16 cellular contexts compared by ENCODE assay signal in genomic region chr1:109969430-109969829, GRCh38. TPM values are rescaled to one million over a fixed set of nuclear protein-coding genes. Genes with fewer than 3 reads are reported as not detected.
DNase-seq lines count a peak whose midpoint lies in the region; ATAC-seq, FAIRE-seq and TF ChIP-seq lines count a peak whose summit lies in the region.
"Had no signal": no experiment of that assay in that cellular context is flagged by ENCODE, and none has a peak within 500 bp of the region (broad histone marks: within the 10 kb centered on the region; RNA-seq: fewer than 3 reads in every experiment).

No MANE protein-coding gene starts in this region.

- H3K9me3 Mint-ChIP-seq in memory B cell = peaks cover 4% of the 10 kb centered on the region
- H3K9me3 Mint-ChIP-seq: activated CD4-positive, alpha-beta memory T cell treated with anti-CD3 and anti-CD28 coated beads, Interleukin-2, amount 10 ng/mL, durations not matched to agents 7 days and 5 days; stimulated activated naive CD8-positive, alpha-beta T cell treated with anti-CD3 and anti-CD28 coated beads, Interleukin-15, Interleukin-2, amounts not matched to agents 100 ng/mL and 50 ng/mL, for 24 hours had no signal

- no peak for TF ChIP-seq CTCF in GM12878 (IDR thresholded peaks at IDR 0.05 in 2 of 3, conservative IDR thresholded peaks at IDR 0.05 in 1 of 3; ENCODE audit: control insufficient read depth in 2 of 3, extremely low read depth in 1 of 3, insufficient read depth in 1 of 3, low read depth in 3 of 3, low read length in 3 of 3)

- TF ChIP-seq POLR2A in GM12878 (IDR thresholded peaks at IDR 0.05; ENCODE audit: low read depth, low read length) = no peak

- 67% methylated on average over 3 of the region's 3 CpGs for WGBS in GM12878 (ENCODE audit: insufficient coverage, insufficient replicate concordance, low lambda C conversion rate, missing lambda C conversion rate)

- no peak for TF ChIP-seq RAD21 in GM12878 (IDR thresholded peaks at IDR 0.05; ENCODE audit: insufficient read depth, low read depth, low read length)

- H3K27ac Mint-ChIP-seq in memory B cell = no peak overlapping the region
- H3K27ac Mint-ChIP-seq: activated CD4-positive, alpha-beta memory T cell treated with anti-CD3 and anti-CD28 coated beads, Interleukin-2, amount 10 ng/mL, durations not matched to agents 7 days and 5 days; activated naive CD8-positive, alpha-beta T cell; stimulated activated naive CD8-positive, alpha-beta T cell treated with anti-CD3 and anti-CD28 coated beads, Interleukin-15, Interleukin-2, amounts not matched to agents 100 ng/mL and 50 ng/mL, for 24 hours; T-cell had no signal

- DNase-seq in ELR (ENCODE audit: low read depth) (peak; percentile 77), LHCN-M2 (ENCODE audit: low read depth) (peak; percentile 71), GM12878 (ENCODE audit: low read depth, low spot score) (no peak), memory B cell (ENCODE audit: low spot score in 2 of 2) (no peak), OCI-M2 (lab: John Stamatoyannopoulos, UW; ENCODE audit: unreplicated experiment) (no peak)
- no peak for DNase-seq in stimulated activated CD4-positive, alpha-beta T cell treated with anti-CD3 and anti-CD28 coated beads, Interleukin-2, amount 100 ng/mL, for 24 hours
- DNase-seq: activated CD4-positive, alpha-beta memory T cell treated with anti-CD3 and anti-CD28 coated beads, Interleukin-2, amount 10 ng/mL, durations not matched to agents 7 days and 5 days; Calu3; heart right ventricle; lower lobe of right lung; NCI-H774; T-cell had no signal

- H3K79me2 ChIP-seq in GM12878 (ENCODE audit: control insufficient read depth, insufficient read depth, low read length) = no peaks in the 10 kb centered on the region

- SMC1A ChIA-PET in GM12878 (lab: Charles Lee; ENCODE audit: uncharacterized antibody, unreplicated experiment) = interaction anchor here (0.7 to 0.9 kb wide), 2 partner anchors 152 to 196 kb away, joined by 3 to 5 read pairs; no protein-coding TSS in a partner anchor

- CTCF ChIA-PET in GM12878 (lab: Yijun Ruan, JAX) = interaction anchor here (1.2 to 1.7 kb wide), 2 partner anchors 15 to 329 kb away, joined by 5 to 9 read pairs; partner anchors contain the start of gene AHCYL1

- no peaks in the 10 kb centered on the region for H3K27me3 Mint-ChIP-seq in memory B cell
- H3K27me3 Mint-ChIP-seq: activated naive CD8-positive, alpha-beta T cell; T-cell had no signal

- H3K27ac ChIP-seq in GM12878 (ENCODE audit: control insufficient read depth, insufficient read depth) = no peak overlapping the region
- H3K27ac ChIP-seq: heart right ventricle, lower lobe of right lung had no signal

- ATAC-seq in GM12878 (peak; percentile 79), memory B cell (ENCODE audit: low read depth) (peak; percentile 86), HG02938 (IDR thresholded peaks at IDR 0.05; ENCODE audit: unreplicated experiment) (no peak), HG02642 (IDR thresholded peaks at IDR 0.05; ENCODE audit: poor library complexity, unreplicated experiment) (no peak)
- ATAC-seq: heart right ventricle, lower lobe of right lung, T-cell had no signal

- FAIRE-seq in GM12878 (lab: Jason Lieb, UNC) = no peak

- TF ChIP-seq EP300 in GM12878 (IDR thresholded peaks at IDR 0.05; ENCODE audit: borderline replicate concordance in 1 of 2, control insufficient read depth in 1 of 2, low read depth in 2 of 2, low read length in 2 of 2) = no peak

- no peak overlapping the region for H3K4me3 ChIP-seq in GM12878
- H3K4me3 ChIP-seq: heart right ventricle, lower lobe of right lung had no signal

- H3K27me3 ChIP-seq in GM12878 (replicated peaks in 1 of 2; ENCODE audit: control insufficient read depth in 2 of 2, insufficient read depth in 2 of 2, low read length in 1 of 2) = no peaks in the 10 kb centered on the region
- H3K27me3 ChIP-seq: heart right ventricle had no signal

- no peak overlapping the region for H3K4me2 ChIP-seq in GM12878 (ENCODE audit: control insufficient read depth, insufficient read depth)

- no peak overlapping the region for H3K4me3 Mint-ChIP-seq in memory B cell
- H3K4me3 Mint-ChIP-seq: activated CD4-positive, alpha-beta memory T cell treated with anti-CD3 and anti-CD28 coated beads, Interleukin-2, amount 10 ng/mL, durations not matched to agents 7 days and 5 days; activated naive CD8-positive, alpha-beta T cell; stimulated activated naive CD8-positive, alpha-beta T cell treated with anti-CD3 and anti-CD28 coated beads, Interleukin-15, Interleukin-2, amounts not matched to agents 100 ng/mL and 50 ng/mL, for 24 hours; T-cell had no signal

- H3K4me1 ChIP-seq in GM12878 (ENCODE audit: control insufficient read depth, insufficient read depth, low read length) = no peaks in the 10 kb centered on the region
- H3K4me1 ChIP-seq: lower lobe of right lung had no signal

- no peaks in the 10 kb centered on the region for H3K4me1 Mint-ChIP-seq in memory B cell
- H3K4me1 Mint-ChIP-seq: activated CD4-positive, alpha-beta memory T cell treated with anti-CD3 and anti-CD28 coated beads, Interleukin-2, amount 10 ng/mL, durations not matched to agents 7 days and 5 days; T-cell had no signal

- H3K36me3 Mint-ChIP-seq in memory B cell = no peaks in the 10 kb centered on the region
- H3K36me3 Mint-ChIP-seq: activated naive CD8-positive, alpha-beta T cell; T-cell had no signal

- no peak overlapping the region for H3K9ac ChIP-seq in GM12878 (ENCODE audit: control insufficient read depth, insufficient read depth, low read length)

- H2AFZ ChIP-seq in GM12878 (ENCODE audit: control insufficient read depth, low read depth, low read length) = no peak overlapping the region

- H4K20me1 ChIP-seq in GM12878 (ENCODE audit: control insufficient read depth, insufficient read depth) = no peaks in the 10 kb centered on the region

- intact Hi-C loops in GM12878 (cut with micrococcal nuclease; ENCODE audit: unreplicated experiment) = no loop called here

- POLR2A ChIA-PET in GM12878 (lab: Charles Lee) = no interaction called here

- RAD21 ChIA-PET in GM12878 (lab: Charles Lee; ENCODE audit: unreplicated experiment) = no interaction called here

- H3K36me3 ChIP-seq in GM12878 (ENCODE audit: control insufficient read depth in 2 of 2, insufficient read depth in 2 of 2, low read length in 1 of 2) = no peaks in the 10 kb centered on the region
- H3K36me3 ChIP-seq: heart right ventricle, lower lobe of right lung had no signal

- H3K9me3 ChIP-seq in GM12878 (replicated peaks; ENCODE audit: control insufficient read depth, insufficient read depth, low read length) = no peaks in the 10 kb centered on the region; the same call in 2 of the 3 replicates
- H3K9me3 ChIP-seq: lower lobe of right lung had no signal

- in situ Hi-C loops in GM12878 (cut with MboI) = no loop called here

- no TSS peak for BruUV-seq in GM12878 (replicated peaks; lab: Mats Ljungman, UMichigan)

TF ChIP-seq in GM12878, 131 proteins besides CTCF, POLR2A, EP300 and RAD21 (continues in another document):
- TF ChIP-seq TAF1 (IDR thresholded peaks at IDR 0.05; ENCODE audit: borderline replicate concordance, low read depth, low read length) (no peak), RAD51 (IDR thresholded peaks at IDR 0.05) (peak; percentile 49; the same call in 1 of the 2 replicates)

RNA-seq across cellular contexts. Expression of gene AHCYL1, which starts 15.1 kb away (rescaled TPM):
- total RNA-seq in LHCN-M2 (2014; rRNA removed) = 28.0 and 33.0 TPM in 2 replicates
- polyA plus RNA-seq in LHCN-M2 (2012) = 49.7 TPM
- 19.4 and 26.5 TPM in 2 replicates for total RNA-seq in GM12878 (2013; cell fraction: nucleolus; rRNA removed)
- 28.0 and 31.7 TPM in 2 replicates for total RNA-seq in GM12878 (2014; rRNA removed)
- total RNA-seq in GM12878 (2014; rRNA removed; fragmentation: Illumina TruSeq; extraction: Trizol) = 30.0 and 30.9 TPM in 2 replicates
- total RNA-seq in GM12878 (2021) = 59.9 and 64.8 TPM in 2 replicates
- 28.1 TPM for polyA plus RNA-seq in GM12878 (2011; ENCODE audit: low read depth)
- 73.5 and 73.6 TPM in 2 replicates for polyA plus RNA-seq in GM12878 (2011; rRNA removed)
- 45.5 and 59.4 TPM in 2 replicates for polyA plus RNA-seq in GM12878 (2011; cell fraction: cytosol; rRNA removed)
- 58.0 and 62.1 TPM in 2 replicates for polyA plus RNA-seq in GM12878 (2011; cell fraction: nucleus; rRNA removed)
- polyA plus RNA-seq in GM12878 (2012) = 34.9 and 46.3 TPM in 2 replicates
- 60.7 and 67.6 TPM in 2 replicates for polyA plus RNA-seq in GM12878 (2014; fragmentation: Illumina TruSeq; extraction: Trizol)
- polyA plus RNA-seq in GM12878 (2014; fragmentation: Nextera tagmentation; extraction: Ambion mirVana) = 10 to 100 TPM; 24.7 to 26.1 TPM
- polyA plus RNA-seq in GM12878 (2014; rRNA removed) = 39.2 and 43.9 TPM in 2 replicates
- 10 to 100 TPM; 49.7 to 54.2 TPM for polyA plus RNA-seq in GM12878 (2016; fragmentation: Nextera tagmentation; extraction: Ambion mirVana)
- polyA minus RNA-seq in GM12878 (2011; rRNA and poly(A)+ RNA removed) = 49.6 and 59.3 TPM in 2 replicates
- polyA minus RNA-seq in GM12878 (2011; cell fraction: cytosol; rRNA and poly(A)+ RNA removed) = 17.9 and 21.8 TPM in 2 replicates
- 13.7 and 24.5 TPM in 2 replicates for polyA minus RNA-seq in GM12878 (2011; cell fraction: nucleus; rRNA and poly(A)+ RNA removed)

RNA-seq across cellular contexts. Expression of gene CSF1, which starts 58.8 kb away (rescaled TPM):
- 42.4 and 52.8 TPM in 2 replicates for total RNA-seq in LHCN-M2 (2014; rRNA removed)
- polyA plus RNA-seq in LHCN-M2 (2012) = 24.9 TPM
- 20.4 and 22.4 TPM in 2 replicates for total RNA-seq in GM12878 (2013; cell fraction: nucleolus; rRNA removed)
- 12.6 and 13.6 TPM in 2 replicates for total RNA-seq in GM12878 (2014; rRNA removed)
- total RNA-seq in GM12878 (2014; rRNA removed; fragmentation: Illumina TruSeq; extraction: Trizol) = 8.2 and 8.5 TPM in 2 replicates
- 30.7 and 31.5 TPM in 2 replicates for total RNA-seq in GM12878 (2021)
- polyA plus RNA-seq in GM12878 (2011; ENCODE audit: low read depth) = 3.8 TPM
- polyA plus RNA-seq in GM12878 (2011; rRNA removed) = 20.0 and 32.4 TPM in 2 replicates
- 24.3 and 31.2 TPM in 2 replicates for polyA plus RNA-seq in GM12878 (2011; cell fraction: cytosol; rRNA removed)
- polyA plus RNA-seq in GM12878 (2011; cell fraction: nucleus; rRNA removed) = 46.1 and 50.0 TPM in 2 replicates
- polyA plus RNA-seq in GM12878 (2012) = 9.1 and 14.2 TPM in 2 replicates
- polyA plus RNA-seq in GM12878 (2014; fragmentation: Illumina TruSeq; extraction: Trizol) = 7.9 and 12.4 TPM in 2 replicates
- 1 to 10 TPM; 1.2 to 2.0 TPM for polyA plus RNA-seq in GM12878 (2014; fragmentation: Nextera tagmentation; extraction: Ambion mirVana)
- 20.4 and 21.2 TPM in 2 replicates for polyA plus RNA-seq in GM12878 (2014; rRNA removed)
- polyA plus RNA-seq in GM12878 (2016; fragmentation: Nextera tagmentation; extraction: Ambion mirVana) = 10 to 100 TPM; 12.2 to 17.2 TPM
- 17.7 and 19.2 TPM in 2 replicates for polyA minus RNA-seq in GM12878 (2011; rRNA and poly(A)+ RNA removed)
- polyA minus RNA-seq in GM12878 (2011; cell fraction: cytosol; rRNA and poly(A)+ RNA removed) = 10.2 and 17.6 TPM in 2 replicates
- 11.1 and 18.2 TPM in 2 replicates for polyA minus RNA-seq in GM12878 (2011; cell fraction: nucleus; rRNA and poly(A)+ RNA removed)

Comparison
In these comparisons a context has a peak if more than half of its experiments do, and no peak if none do; other contexts are left out.
1. DNase-seq: peak in ELR (single experiment) and LHCN-M2 (single experiment); none in GM12878 (single experiment), memory B cell (0 of 2), OCI-M2 (single experiment) and stimulated activated CD4-positive, alpha-beta T cell treated with anti-CD3 and anti-CD28 coated beads, Interleukin-2, amount 100 ng/mL, for 24 hours (0 of 2).
2. ATAC-seq: peak in GM12878 (single experiment) and memory B cell (single experiment); none in HG02938 (single experiment) and HG02642 (single experiment).